16 cellular contexts compared by ENCODE assay signal in genomic region chr11:106770489-106771100, GRCh38.
DNase-seq lines count a peak whose midpoint lies in the region; ATAC-seq, FAIRE-seq and TF ChIP-seq lines count a peak whose summit lies in the region.
"Had no signal": no experiment of that assay in that cellular context is flagged by ENCODE, and none has a peak within 500 bp of the region (broad histone marks: within the 10 kb centered on the region; RNA-seq: fewer than 3 reads in every experiment).

No MANE protein-coding gene starts in this region.

- H3K9me3 ChIP-seq in small intestine (ENCODE audit: control insufficient read depth, low read depth): no peaks in the 10 kb centered on the region
- H3K9me3 ChIP-seq: BLaER1 treated with 17β-estradiol and CSF1 and Interleukin-3, amounts not matched to agents 10 nM and 100 nM had no signal

- H3K4me3 ChIP-seq in fibroblast of mammary gland (ENCODE audit: control insufficient read depth, low read depth, low read length): no peak overlapping the region
- H3K4me3 ChIP-seq in small intestine (ENCODE audit: low read depth in 1 of 2, low read length in 2 of 2): no peak overlapping the region
- H3K4me3 ChIP-seq: BLaER1 treated with 17β-estradiol and CSF1 and Interleukin-3, amounts not matched to agents 10 nM and 100 nM had no signal

- ATAC-seq in GM21717 (IDR thresholded peaks at IDR 0.05; ENCODE audit: unreplicated experiment): no peak
- ATAC-seq: Panc1 had no signal

- H3K27me3 ChIP-seq in small intestine (ENCODE audit: control insufficient read depth in 2 of 2, insufficient read depth in 2 of 2, low read length in 2 of 2): no peaks in the 10 kb centered on the region
- H3K27me3 ChIP-seq: BLaER1 treated with 17β-estradiol and CSF1 and Interleukin-3, amounts not matched to agents 10 nM and 100 nM had no signal

- no peaks in the 10 kb centered on the region for H3K4me1 ChIP-seq in small intestine (ENCODE audit: control insufficient read depth in 2 of 2, insufficient read depth in 1 of 2, low read depth in 1 of 2, low read length in 1 of 2)
- H3K4me1 ChIP-seq: BLaER1 treated with 17β-estradiol and CSF1 and Interleukin-3, amounts not matched to agents 10 nM and 100 nM had no signal

- H3K27ac ChIP-seq in small intestine (ENCODE audit: low read depth in 1 of 2, low read length in 1 of 2): no peak overlapping the region
- H3K27ac ChIP-seq: BLaER1 treated with 17β-estradiol and CSF1 and Interleukin-3, amounts not matched to agents 10 nM and 100 nM had no signal

- TF ChIP-seq CTCF in fibroblast of mammary gland (conservative IDR thresholded peaks at IDR 0.05; ENCODE audit: control insufficient read depth, insufficient read depth, low read depth, low read length): no peak

- peak; percentile 86 for FAIRE-seq in small intestine (lab: Jason Lieb, UNC)
- FAIRE-seq: D721Med had no signal

- peak; percentile 26 for DNase-seq in HCEC 1CT
- DNase-seq in amniotic epithelial cell (ENCODE audit: low read depth): peak; percentile 66
- DNase-seq in fibroblast of mammary gland (ENCODE audit: low read depth): peak; percentile 52
- DNase-seq in small intestine: no peak
- DNase-seq in kidney glomerular epithelial cell (lab: John Stamatoyannopoulos, UW): no peak
- no peak for DNase-seq in NK-92 (lab: John Stamatoyannopoulos, UW; ENCODE audit: unreplicated experiment)
- DNase-seq: CD8-positive, alpha-beta memory T cell; DMS79; KG1; NCI-H1105; NCI-H1694; NCI-H524 had no signal

- H3K36me3 ChIP-seq in small intestine (ENCODE audit: control insufficient read depth in 2 of 2, insufficient read depth in 2 of 2, low read length in 2 of 2): no peaks in the 10 kb centered on the region
- H3K36me3 ChIP-seq: BLaER1 treated with 17β-estradiol and CSF1 and Interleukin-3, amounts not matched to agents 10 nM and 100 nM had no signal

Comparison
In these comparisons a context has a peak if more than half of its experiments do, and no peak if none do; other contexts are left out.
1. DNase-seq: peak in HCEC 1CT (single experiment), amniotic epithelial cell (single experiment) and fibroblast of mammary gland (single experiment); none in small intestine (single experiment), kidney glomerular epithelial cell (single experiment) and NK-92 (single experiment).